1 cellular context compared by ENCODE assay signal in the genomic region with DNA sequence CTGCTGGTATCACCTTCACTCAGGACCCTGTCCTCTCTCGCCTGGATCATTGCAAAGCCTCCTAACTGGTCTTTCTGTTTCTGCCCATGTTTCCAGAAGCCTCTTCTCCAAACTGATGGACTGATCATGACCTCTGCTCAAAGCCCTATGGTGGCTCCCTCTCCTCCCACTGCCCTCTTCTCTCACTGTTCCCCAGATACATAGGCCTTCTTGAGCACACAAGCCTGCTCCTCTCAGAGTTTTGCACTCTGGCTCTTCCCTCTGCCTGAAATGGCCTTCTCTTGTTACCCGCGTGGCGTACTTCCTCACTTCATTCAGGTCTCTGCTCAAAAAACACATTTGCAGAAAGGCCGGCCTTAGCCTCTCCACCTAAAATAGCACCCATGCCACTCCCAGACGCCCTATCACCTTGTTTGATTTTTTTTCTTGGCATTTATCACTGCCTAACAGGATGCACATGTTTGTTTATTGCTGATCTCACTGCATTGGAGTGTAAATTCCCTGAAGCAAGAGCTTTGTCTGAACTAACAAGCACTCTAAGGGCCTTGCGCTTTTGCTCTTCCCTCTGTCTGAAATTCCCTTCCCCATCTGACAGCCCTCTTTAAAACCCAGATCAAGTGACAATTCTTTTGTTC.
TF ChIP-seq lines count a peak whose summit lies in the region.

No MANE protein-coding gene starts in this region.

TF ChIP-seq in endothelial cell of umbilical vein, 7 proteins besides CTCF, POLR2A, EP300 and RAD21:
- peak; percentile 27 for TF ChIP-seq JUN (IDR thresholded peaks at IDR 0.05; ENCODE audit: borderline replicate concordance, insufficient read depth, insufficient read length, low read depth)
- no peak for TF ChIP-seq POLR2AphosphoS5 (IDR thresholded peaks at IDR 0.05; ENCODE audit: insufficient read depth, low read depth, low read length)
